In genomic region chr13:22143671-22144070, GRCh38 we compare ENCODE assay signal across 1 cellular context.
TF ChIP-seq lines count a peak whose summit lies in the region.

No MANE protein-coding gene starts in this region.

TF ChIP-seq in GM12878, 131 proteins besides CTCF, POLR2A, EP300 and RAD21 (continued from another document):
- TF ChIP-seq NR2F1 (conservative IDR thresholded peaks at IDR 0.05) (no peak), KLF5 (IDR thresholded peaks at IDR 0.05; ENCODE audit: partially characterized antibody) (no peak)
TF ChIP-seq in GM12878: peak in this region for 0.
